8 cellular contexts compared by ENCODE assay signal in genomic region chr10:119199231-119199992, GRCh38. TPM values are rescaled to one million over a fixed set of nuclear protein-coding genes. Genes with fewer than 3 reads are reported as not detected.
DNase-seq lines count a peak whose midpoint lies in the region; ATAC-seq and TF ChIP-seq lines count a peak whose summit lies in the region.

No MANE protein-coding gene starts in this region.

- peak; percentile 66 for ATAC-seq in GM21825 (IDR thresholded peaks at IDR 0.05; ENCODE audit: unreplicated experiment)
- peak; percentile 74 to 94 for ATAC-seq in upper lobe of left lung (ENCODE audit: low FRiP score in 2 of 2)
- no peak for ATAC-seq in HG02588 (IDR thresholded peaks at IDR 0.05; ENCODE audit: unreplicated experiment)

- 54 to 64% methylated on average over 6 to 9 of the region's 9 CpGs for WGBS in upper lobe of left lung, 2 donors

- no peaks in the 10 kb centered on the region for H3K36me3 ChIP-seq in upper lobe of left lung

- peak; percentile 49 for DNase-seq in DMS153 (lab: John Stamatoyannopoulos, UW)
- peak; percentile 49 for DNase-seq in NCI-H2171 (lab: John Stamatoyannopoulos, UW)
- peak; percentile 60 for DNase-seq in activated CD4-positive, alpha-beta T cell treated with anti-CD3 and anti-CD28 coated beads for 48 hours
- DNase-seq in epithelial cell of prostate (ENCODE audit: low read depth, low spot score), result peak; percentile 37
- DNase-seq in middle frontal gyrus (ENCODE audit: extremely low spot score, low spot score), result peak; percentile 79
- DNase-seq in upper lobe of left lung, result peak in 1 of 2 donors; percentile 43

- peak; percentile 62 to 78 (median 69) for TF ChIP-seq CTCF in upper lobe of left lung (IDR thresholded peaks at IDR 0.05)

- H3K27ac ChIP-seq in epithelial cell of prostate (peak overlapping the region; percentile 91), upper lobe of left lung (no peak overlapping the region)

- H3K4me3 ChIP-seq in upper lobe of left lung, result no peak overlapping the region

- no peaks in the 10 kb centered on the region for H3K27me3 ChIP-seq in upper lobe of left lung

- TF ChIP-seq POLR2A in upper lobe of left lung (IDR thresholded peaks at IDR 0.05), result no peak

- peaks cover 0 to 9% (median 5%) of the 10 kb centered on the region in 4 donors for H3K4me1 ChIP-seq in upper lobe of left lung

- TF ChIP-seq EP300 in upper lobe of left lung (IDR thresholded peaks at IDR 0.05), result no peak

- no peaks in the 10 kb centered on the region for H3K9me3 ChIP-seq in upper lobe of left lung

RNA-seq across cellular contexts. Expression of gene GRK5, which starts 8.0 kb away (rescaled TPM):
- 10 to 100 TPM; 38.6 to 80.9 (median 61.1) TPM for total RNA-seq in upper lobe of left lung

RNA-seq across cellular contexts. Expression of gene PRDX3, which starts 20.8 kb away (rescaled TPM):
- total RNA-seq in upper lobe of left lung, result 100 to 1,000 TPM in 1 of 6 donors, 10 to 100 TPM in 5; 29.9 to 104 (median 85.1) TPM

RNA-seq across cellular contexts. Expression of gene SFXN4, which starts 33.9 kb away (rescaled TPM):
- 10 to 100 TPM in 5 of 6 donors, 1 to 10 TPM in 1; 4.4 to 47.1 (median 19.0) TPM for total RNA-seq in upper lobe of left lung
